19 cellular contexts compared by ENCODE assay signal in the genomic region with DNA sequence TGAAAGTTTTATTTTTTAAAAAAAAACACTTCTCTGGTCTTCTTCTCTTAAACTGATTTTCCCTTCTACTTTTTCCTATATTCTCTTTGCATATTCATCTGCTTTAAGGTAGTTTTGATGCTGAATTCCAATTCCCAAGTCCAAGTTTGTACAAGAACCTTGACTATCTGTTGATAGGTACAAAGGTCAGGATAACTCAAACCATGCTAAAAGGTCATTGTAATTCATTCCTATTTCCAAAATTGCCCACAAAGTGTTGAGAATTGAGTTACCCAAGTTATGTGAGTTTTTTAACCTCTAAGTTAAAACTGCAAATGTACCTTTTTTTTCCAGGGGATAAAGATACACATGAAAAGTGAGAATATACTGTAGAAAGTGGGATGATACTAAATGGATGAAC. TPM values are rescaled to one million over a fixed set of nuclear protein-coding genes. Genes with fewer than 3 reads are reported as not detected.
A peak's percentile ranks its signal among the peaks of the same experiment; 100 is the strongest.
DNase-seq lines count a peak whose midpoint lies in the region; ATAC-seq, FAIRE-seq and TF ChIP-seq lines count a peak whose summit lies in the region.
"Had no signal": no experiment of that assay in that cellular context is flagged by ENCODE, and none has a peak within 500 bp of the region (broad histone marks: within the 10 kb centered on the region; RNA-seq: fewer than 3 reads in every experiment).

No MANE protein-coding gene starts in this region.

- H3K4me1 ChIP-seq in HepG2 (ENCODE audit: insufficient read depth, low read length) (peaks cover 36% of the 10 kb centered on the region), right lobe of liver (peaks cover 0 to 38% (median 7%) of the 10 kb centered on the region in 4 donors)
- H3K4me1 ChIP-seq: BE2C, BLaER1 had no signal

- no peaks in the 10 kb centered on the region for H3K9me3 ChIP-seq in HepG2 (ENCODE audit: low read length)
- H3K9me3 ChIP-seq in right lobe of liver: no peaks in the 10 kb centered on the region
- H3K9me3 ChIP-seq: BE2C had no signal

- ATAC-seq in left lobe of liver: peak; percentile 76
- no peak for ATAC-seq in HepG2
- ATAC-seq in right lobe of liver: peak; percentile 77 to 91 (median 82)
- ATAC-seq in HG02678 (IDR thresholded peaks at IDR 0.05; ENCODE audit: unreplicated experiment): no peak

- CTCF ChIA-PET in HepG2 (lab: Yijun Ruan, JAX; ENCODE audit: low intra/inter-chr PET ratio, low total read pairs): no interaction called here

- H3K27me3 ChIP-seq in HepG2 (ENCODE audit: control insufficient read depth in 1 of 2, insufficient read depth in 2 of 2, low read length in 2 of 2) (no peaks in the 10 kb centered on the region), right lobe of liver (no peaks in the 10 kb centered on the region)
- H3K27me3 ChIP-seq: BE2C, BLaER1 had no signal

- no peak for TF ChIP-seq RAD21 in HepG2 (CRISPR knock-in tag; IDR thresholded peaks at IDR 0.05)

- POLR2A ChIA-PET in HepG2 (lab: Yijun Ruan, JAX): no interaction called here

- H3K27ac ChIP-seq in HepG2 (ENCODE audit: extremely low read length, insufficient read depth, low read length) (no peak overlapping the region), right lobe of liver (peak overlapping the region in 2 of 3 donors; percentile 48 to 66)
- H3K27ac ChIP-seq: BLaER1 had no signal

- in situ Hi-C loops in HepG2 (cut with HindIII; ENCODE audit: extremely low pct_ligation_motif_present, low pct_unique_long_range_greater_than_20kb): no loop called here

- TF ChIP-seq EP300 in HepG2 (IDR thresholded peaks at IDR 0.05; ENCODE audit: low read depth in 2 of 2, low read length in 2 of 2) (no peak), HepG2 (CRISPR knock-in tag; IDR thresholded peaks at IDR 0.05; ENCODE audit: borderline replicate concordance) (no peak)

- H3K9ac ChIP-seq in HepG2 (ENCODE audit: insufficient read depth, low read depth, low read length): no peak overlapping the region
- H3K9ac ChIP-seq: BLaER1 had no signal

- no peaks in the 10 kb centered on the region for H3K36me3 ChIP-seq in HepG2 (replicated peaks in 1 of 2; ENCODE audit: control insufficient read depth in 1 of 2, insufficient read depth in 2 of 2, low read length in 2 of 2)
- H3K36me3 ChIP-seq in right lobe of liver: no peaks in the 10 kb centered on the region
- H3K36me3 ChIP-seq: BE2C, BLaER1 had no signal

- intact Hi-C loops in HepG2 (cut with micrococcal nuclease; ENCODE audit: unreplicated experiment): no loop called here
- intact Hi-C loops in right lobe of liver (cut with DNase I): no loop called here

- FAIRE-seq in HepG2 (lab: Jason Lieb, UNC): no peak
- FAIRE-seq: A204.1, GM12891, GM19239 had no signal

- no peaks in the 10 kb centered on the region for H4K20me1 ChIP-seq in HepG2 (ENCODE audit: insufficient read depth, low read length)
- H4K20me1 ChIP-seq: BLaER1 had no signal

- TF ChIP-seq POLR2A in HepG2 (IDR thresholded peaks at IDR 0.05; ENCODE audit: insufficient read depth in 1 of 2, low read depth in 2 of 2, low read length in 2 of 2): no peak
- TF ChIP-seq POLR2A in right lobe of liver (IDR thresholded peaks at IDR 0.05): no peak

- no peak overlapping the region for H3K4me2 ChIP-seq in HepG2 (ENCODE audit: low read depth, low read length)
- H3K4me2 ChIP-seq: BLaER1 had no signal

- H2AFZ ChIP-seq in HepG2 (ENCODE audit: low read length): no peak overlapping the region

- TF ChIP-seq CTCF in HepG2 (CRISPR knock-in tag; IDR thresholded peaks at IDR 0.05) (no peak), right lobe of liver (IDR thresholded peaks at IDR 0.05) (no peak)

- no TSS peak for BruUV-seq in HepG2 (replicated peaks; lab: Mats Ljungman, UMichigan)

- H3K4me3 ChIP-seq in HepG2 (replicated peaks in 1 of 3; ENCODE audit: insufficient read depth in 1 of 3, low read depth in 2 of 3, low read length in 3 of 3): no peak overlapping the region
- no peak overlapping the region for H3K4me3 ChIP-seq in right lobe of liver
- H3K4me3 ChIP-seq: BLaER1 had no signal

- H3K79me2 ChIP-seq in HepG2 (ENCODE audit: insufficient read depth, low read length): no peaks in the 10 kb centered on the region

- no peak for DNase-seq in left lobe of liver (ENCODE audit: low spot score)
- peak; percentile 44 for DNase-seq in HepG2 (ENCODE audit: low spot score)
- no peak for DNase-seq in right lobe of liver
- DNase-seq in DMS 273 treated with DMSO at 0.1 percent for 48 hours (lab: John Stamatoyannopoulos, UW): no peak
- DNase-seq: 8988T; ACHN; BE2C; C1 segment of cervical spinal cord; CD4-positive, alpha-beta memory T cell; CD4-positive, CD25-positive, alpha-beta regulatory T cell; CD8-positive, alpha-beta memory T cell; COR-L47; DMS79 treated with DMSO at 0.1 percent for 48 hours; GF-D8 had no signal

TF ChIP-seq in HepG2, 621 proteins besides CTCF, POLR2A, EP300 and RAD21 (continues in another document):
- no peak for TF ChIP-seq ZNF724P (CRISPR knock-in tag; IDR thresholded peaks at IDR 0.05; ENCODE audit: borderline replicate concordance)
- TF ChIP-seq, protein P1, sequence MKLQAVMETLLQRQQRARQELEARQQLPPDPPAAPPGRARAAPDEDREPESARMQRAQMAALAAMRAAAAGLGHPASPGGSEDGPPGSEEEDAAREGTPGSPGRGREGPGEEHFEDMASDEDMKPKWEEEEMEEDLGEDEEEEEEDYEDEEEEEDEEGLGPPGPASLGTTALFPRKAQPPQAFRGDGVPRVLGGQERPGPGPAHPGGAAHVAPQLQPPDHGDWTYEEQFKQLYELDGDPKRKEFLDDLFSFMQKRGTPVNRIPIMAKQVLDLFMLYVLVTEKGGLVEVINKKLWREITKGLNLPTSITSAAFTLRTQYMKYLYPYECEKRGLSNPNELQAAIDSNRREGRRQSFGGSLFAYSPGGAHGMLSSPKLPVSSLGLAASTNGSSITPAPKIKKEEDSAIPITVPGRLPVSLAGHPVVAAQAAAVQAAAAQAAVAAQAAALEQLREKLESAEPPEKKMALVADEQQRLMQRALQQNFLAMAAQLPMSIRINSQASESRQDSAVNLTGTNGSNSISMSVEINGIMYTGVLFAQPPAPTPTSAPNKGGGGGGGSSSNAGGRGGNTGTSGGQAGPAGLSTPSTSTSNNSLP (IDR thresholded peaks at IDR 0.05; ENCODE audit: low read depth, low read length): peak; percentile 55; the same call in 1 of the 2 replicates

RNA-seq across cellular contexts. Expression of a gene that starts 46.1 kb away (rescaled TPM):
- 26.5 TPM for total RNA-seq in left lobe of liver
- 14.1 and 19.9 TPM in 2 replicates for total RNA-seq in HepG2 (2016; rRNA removed; fragmentation: Illumina TruSeq; extraction: Trizol)
- total RNA-seq in HepG2 (2016; cell fraction: cytosol; rRNA removed; fragmentation: Illumina TruSeq; extraction: Trizol; ENCODE audit: low read depth): 6.0 and 7.4 TPM in 2 replicates
- 18.2 and 20.9 TPM in 2 replicates for total RNA-seq in HepG2 (2016; cell fraction: insoluble cytoplasmic fraction; rRNA removed; fragmentation: Illumina TruSeq; extraction: Trizol)
- total RNA-seq in HepG2 (2016; cell fraction: membrane; rRNA removed; fragmentation: Illumina TruSeq; extraction: Trizol): 14.5 and 17.1 TPM in 2 replicates
- 8.5 and 12.5 TPM in 2 replicates for total RNA-seq in HepG2 (2016; cell fraction: nucleus; rRNA removed; fragmentation: Illumina TruSeq; extraction: Trizol)
- polyA plus RNA-seq in HepG2 (2011; rRNA removed): 19.3 and 19.8 TPM in 2 replicates
- polyA plus RNA-seq in HepG2 (2011; cell fraction: cytosol; rRNA removed): 11.0 and 18.1 TPM in 2 replicates
- 3.7 and 4.0 TPM in 2 replicates for polyA plus RNA-seq in HepG2 (2011; cell fraction: nucleus; rRNA removed)
- 11.1 and 12.9 TPM in 2 replicates for polyA plus RNA-seq in HepG2 (2012)
- 5.8 and 7.3 TPM in 2 replicates for polyA plus RNA-seq in HepG2 (2016; cell fraction: cytosol; fragmentation: Illumina TruSeq; extraction: Trizol; ENCODE audit: low read depth)
- polyA plus RNA-seq in HepG2 (2016; cell fraction: insoluble cytoplasmic fraction; fragmentation: Illumina TruSeq; extraction: Trizol; ENCODE audit: low read depth): 12.4 and 13.3 TPM in 2 replicates
- polyA plus RNA-seq in HepG2 (2016; cell fraction: membrane; fragmentation: Illumina TruSeq; extraction: Trizol; ENCODE audit: low read depth): 11.3 and 13.2 TPM in 2 replicates
- polyA plus RNA-seq in HepG2 (2016; cell fraction: nucleus; fragmentation: Illumina TruSeq; extraction: Trizol; ENCODE audit: insufficient read depth, low read depth): 11.9 and 12.4 TPM in 2 replicates
- polyA minus RNA-seq in HepG2 (2011; rRNA and poly(A)+ RNA removed; ENCODE audit: low replicate concordance): 11.5 and 16.2 TPM in 2 replicates
- 7.2 and 15.2 TPM in 2 replicates for polyA minus RNA-seq in HepG2 (2011; cell fraction: cytosol; rRNA and poly(A)+ RNA removed)
- 4.1 and 6.2 TPM in 2 replicates for polyA minus RNA-seq in HepG2 (2011; cell fraction: nucleus; rRNA and poly(A)+ RNA removed)
- 10 to 100 TPM; 16.2 to 40.0 (median 23.3) TPM for total RNA-seq in right lobe of liver

RNA-seq across cellular contexts. Expression of a gene that starts 48.6 kb away (rescaled TPM):
- total RNA-seq in left lobe of liver: 23.0 TPM
- total RNA-seq in HepG2 (2016; rRNA removed; fragmentation: Illumina TruSeq; extraction: Trizol): 14.4 and 17.6 TPM in 2 replicates
- total RNA-seq in HepG2 (2016; cell fraction: cytosol; rRNA removed; fragmentation: Illumina TruSeq; extraction: Trizol; ENCODE audit: low read depth): 52.4 and 52.6 TPM in 2 replicates
- total RNA-seq in HepG2 (2016; cell fraction: insoluble cytoplasmic fraction; rRNA removed; fragmentation: Illumina TruSeq; extraction: Trizol): 14.9 and 17.3 TPM in 2 replicates
- 23.8 and 25.0 TPM in 2 replicates for total RNA-seq in HepG2 (2016; cell fraction: membrane; rRNA removed; fragmentation: Illumina TruSeq; extraction: Trizol)
- total RNA-seq in HepG2 (2016; cell fraction: nucleus; rRNA removed; fragmentation: Illumina TruSeq; extraction: Trizol): 11.9 and 12.8 TPM in 2 replicates
- 7.3 and 9.2 TPM in 2 replicates for polyA plus RNA-seq in HepG2 (2011; rRNA removed)
- polyA plus RNA-seq in HepG2 (2011; cell fraction: cytosol; rRNA removed): 4.0 and 6.6 TPM in 2 replicates
- polyA plus RNA-seq in HepG2 (2011; cell fraction: nucleus; rRNA removed): 4.0 and 5.2 TPM in 2 replicates
- 9.3 and 10.4 TPM in 2 replicates for polyA plus RNA-seq in HepG2 (2012)
- 5.6 and 5.7 TPM in 2 replicates for polyA plus RNA-seq in HepG2 (2016; cell fraction: cytosol; fragmentation: Illumina TruSeq; extraction: Trizol; ENCODE audit: low read depth)
- 13.3 and 13.7 TPM in 2 replicates for polyA plus RNA-seq in HepG2 (2016; cell fraction: insoluble cytoplasmic fraction; fragmentation: Illumina TruSeq; extraction: Trizol; ENCODE audit: low read depth)
- polyA plus RNA-seq in HepG2 (2016; cell fraction: membrane; fragmentation: Illumina TruSeq; extraction: Trizol; ENCODE audit: low read depth): 10.8 and 11.4 TPM in 2 replicates
- 12.2 and 13.7 TPM in 2 replicates for polyA plus RNA-seq in HepG2 (2016; cell fraction: nucleus; fragmentation: Illumina TruSeq; extraction: Trizol; ENCODE audit: insufficient read depth, low read depth)
- 3.6 and 4.7 TPM in 2 replicates for polyA minus RNA-seq in HepG2 (2011; rRNA and poly(A)+ RNA removed; ENCODE audit: low replicate concordance)
- 4.5 and 5.6 TPM in 2 replicates for polyA minus RNA-seq in HepG2 (2011; cell fraction: cytosol; rRNA and poly(A)+ RNA removed)
- 12.9 and 14.2 TPM in 2 replicates for polyA minus RNA-seq in HepG2 (2011; cell fraction: nucleus; rRNA and poly(A)+ RNA removed)
- total RNA-seq in right lobe of liver: 10 to 100 TPM; 15.6 to 25.3 (median 20.3) TPM

Comparison
In these comparisons a context has a peak if more than half of its experiments do, and no peak if none do; other contexts are left out.
1. ATAC-seq: peak in left lobe of liver (single experiment) and right lobe of liver (4 of 4); none in HepG2 (single experiment) and HG02678 (single experiment).